In the genomic region with DNA sequence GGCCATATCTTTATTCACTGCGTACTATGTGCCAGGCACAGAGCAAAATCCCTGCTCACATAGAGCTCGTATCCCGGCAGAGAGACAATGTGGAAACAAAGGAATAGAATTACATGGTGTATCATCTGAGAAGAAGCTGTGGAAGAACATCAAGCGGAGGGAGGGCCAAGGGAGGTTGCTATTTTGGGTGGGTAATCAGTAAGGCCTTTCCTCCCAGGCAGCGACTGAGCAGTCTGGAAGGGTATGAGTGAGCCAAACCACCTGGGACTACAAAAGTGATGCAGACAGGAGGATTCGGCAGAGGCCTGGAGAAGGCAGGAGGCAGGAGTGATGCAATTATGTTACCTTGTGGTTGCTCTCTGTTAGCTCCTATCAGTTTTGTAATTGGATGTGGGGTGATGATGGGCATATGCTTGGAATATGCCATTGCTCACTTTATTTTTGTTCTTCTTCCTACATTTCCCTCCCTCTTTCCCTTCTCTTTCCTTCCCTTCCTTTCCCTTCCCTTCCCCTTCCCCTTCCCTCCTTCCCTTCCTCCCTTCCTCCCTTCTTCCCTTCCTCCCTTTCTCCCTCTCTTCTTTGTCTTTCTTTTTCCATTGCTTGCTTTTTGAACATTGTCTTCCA, we compare ENCODE assay signal across 16 cellular contexts.
DNase-seq lines count a peak whose midpoint lies in the region; ATAC-seq and TF ChIP-seq lines count a peak whose summit lies in the region.
"Had no signal": no experiment of that assay in that cellular context is flagged by ENCODE, and none has a peak within 500 bp of the region (broad histone marks: within the 10 kb centered on the region; RNA-seq: fewer than 3 reads in every experiment).

No MANE protein-coding gene starts in this region.

- ATAC-seq in HG03432 (IDR thresholded peaks at IDR 0.05; ENCODE audit: unreplicated experiment): no peak
- ATAC-seq in GM21515 (IDR thresholded peaks at IDR 0.05; ENCODE audit: unreplicated experiment): no peak

- H3K36me3 Mint-ChIP-seq in activated T-cell treated with anti-CD3 and anti-CD28 coated beads, Interleukin-2, amount 50 U/mL, for 24 hours (ENCODE audit: low read depth): peaks cover 27% of the 10 kb centered on the region

- H3K4me3 Mint-ChIP-seq in activated T-cell treated with anti-CD3 and anti-CD28 coated beads, Interleukin-2, amount 50 U/mL, for 24 hours: no peak overlapping the region
- H3K4me3 Mint-ChIP-seq: activated naive CD8-positive, alpha-beta T cell treated with anti-CD3 and anti-CD28 coated beads for 36 hours had no signal

- H3K36me3 ChIP-seq in fibroblast of lung (ENCODE audit: control insufficient read depth, insufficient read depth, low read length) (no peaks in the 10 kb centered on the region), osteoblast (ENCODE audit: insufficient read depth, low read length) (no peaks in the 10 kb centered on the region)
- H3K36me3 ChIP-seq: tibial artery had no signal

- no peaks in the 10 kb centered on the region for H3K4me1 Mint-ChIP-seq in activated T-cell treated with anti-CD3 and anti-CD28 coated beads, Interleukin-2, amount 50 U/mL, for 24 hours (ENCODE audit: low read depth)
- H3K4me1 Mint-ChIP-seq: activated naive CD8-positive, alpha-beta T cell treated with anti-CD3 and anti-CD28 coated beads for 36 hours had no signal

- H3K9me3 Mint-ChIP-seq in activated T-cell treated with anti-CD3 and anti-CD28 coated beads, Interleukin-2, amount 50 U/mL, for 24 hours: no peaks in the 10 kb centered on the region

- H3K4me2 ChIP-seq in fibroblast of lung (ENCODE audit: extremely low read depth, insufficient read depth, low read length) (no peak overlapping the region), osteoblast (ENCODE audit: insufficient read depth, low read length) (peak overlapping the region; percentile 74)
- H3K4me2 ChIP-seq: hepatocyte had no signal

- TF ChIP-seq CTCF in fibroblast of lung (conservative IDR thresholded peaks at IDR 0.05 in 1 of 2, IDR thresholded peaks at IDR 0.05 in 1 of 2; ENCODE audit: low read depth in 1 of 2, low read length in 2 of 2) (no peak), osteoblast (IDR thresholded peaks at IDR 0.05; ENCODE audit: extremely low read depth, low read depth, low read length) (no peak)

- no peak overlapping the region for H3K4me3 ChIP-seq in fibroblast of lung (replicated peaks in 1 of 4; ENCODE audit: control extremely low read depth in 1 of 4, insufficient read depth in 1 of 4, low read depth in 3 of 4, low read length in 4 of 4)
- H3K4me3 ChIP-seq in osteoblast (ENCODE audit: insufficient read depth, low read length): no peak overlapping the region
- H3K4me3 ChIP-seq: hepatocyte, tibial artery had no signal

- H3K4me1 ChIP-seq in fibroblast of lung (ENCODE audit: control insufficient read depth, extremely low read depth, insufficient read depth, low read length) (no peaks in the 10 kb centered on the region), osteoblast (ENCODE audit: insufficient read depth, low read length) (peaks cover 13% of the 10 kb centered on the region)
- H3K4me1 ChIP-seq: tibial artery had no signal

- no peak overlapping the region for H3K9ac ChIP-seq in fibroblast of lung (ENCODE audit: insufficient read depth, low read length)

- H4K20me1 ChIP-seq in fibroblast of lung (ENCODE audit: control insufficient read depth, extremely low read depth, insufficient read depth, low read length) (no peaks in the 10 kb centered on the region), osteoblast (ENCODE audit: insufficient read depth, low read length) (no peaks in the 10 kb centered on the region)

- H3K27me3 Mint-ChIP-seq in activated T-cell treated with anti-CD3 and anti-CD28 coated beads, Interleukin-2, amount 50 U/mL, for 24 hours: no peaks in the 10 kb centered on the region
- H3K27me3 Mint-ChIP-seq: activated naive CD8-positive, alpha-beta T cell treated with anti-CD3 and anti-CD28 coated beads for 36 hours had no signal

- H3K27ac Mint-ChIP-seq in activated T-cell treated with anti-CD3 and anti-CD28 coated beads, Interleukin-2, amount 50 U/mL, for 24 hours: peak overlapping the region; percentile 7
- H3K27ac Mint-ChIP-seq: activated naive CD8-positive, alpha-beta T cell treated with anti-CD3 and anti-CD28 coated beads for 36 hours had no signal

- no peak overlapping the region for H2AFZ ChIP-seq in fibroblast of lung (ENCODE audit: low read length)
- no peak overlapping the region for H2AFZ ChIP-seq in osteoblast (ENCODE audit: low read length)
- H2AFZ ChIP-seq: hepatocyte had no signal

- no peak overlapping the region for H3K27ac ChIP-seq in fibroblast of lung (ENCODE audit: insufficient read depth, low read length)
- H3K27ac ChIP-seq in osteoblast (ENCODE audit: low read depth, low read length): no peak overlapping the region
- H3K27ac ChIP-seq: hepatocyte, tibial artery had no signal

- H3K27me3 ChIP-seq in fibroblast of lung (ENCODE audit: control insufficient read depth, insufficient read depth, low read length): no peaks in the 10 kb centered on the region
- no peaks in the 10 kb centered on the region for H3K27me3 ChIP-seq in osteoblast (ENCODE audit: insufficient read depth, low read length)
- H3K27me3 ChIP-seq: hepatocyte, tibial artery had no signal

- DNase-seq in activated T-cell treated with anti-CD3 and anti-CD28 coated beads, Interleukin-2, amount 50 U/mL, for 24 hours: no peak
- DNase-seq in activated T-cell treated with anti-CD3 and anti-CD28 coated beads, Interleukin-2, amount 50 U/mL, for 48 hours: no peak
- DNase-seq in NAMALWA (ENCODE audit: low spot score) (peak; percentile 10), fibroblast of lung (ENCODE audit: low read depth in 2 of 2) (peak; percentile 29 to 60), osteoblast (ENCODE audit: insufficient read length, low spot score, missing footprints) (no peak), ureter (ENCODE audit: low spot score) (no peak)
- DNase-seq: activated CD8-positive, alpha-beta memory T cell treated with anti-CD3 and anti-CD28 coated beads, Interleukin-2, amount 50 U/mL, for 4 hours; activated naive CD8-positive, alpha-beta T cell treated with anti-CD3 and anti-CD28 coated beads for 36 hours; cerebellar nuclear complex; DMS153; NCI-H2029; stimulated activated CD4-positive, alpha-beta T cell treated with anti-CD3 and anti-CD28 coated beads, Interleukin-2, amount 100 ng/mL, for 24 hours; tibial artery had no signal

- no peaks in the 10 kb centered on the region for H3K9me3 ChIP-seq in fibroblast of lung (ENCODE audit: control insufficient read depth, insufficient read depth, low read depth, low read length)
- no peaks in the 10 kb centered on the region for H3K9me3 ChIP-seq in osteoblast (ENCODE audit: low read depth, low read length)
- H3K9me3 ChIP-seq: tibial artery had no signal

- no peaks in the 10 kb centered on the region for H3K79me2 ChIP-seq in fibroblast of lung (ENCODE audit: control insufficient read depth, insufficient read depth, low read length)
- H3K79me2 ChIP-seq in osteoblast (ENCODE audit: insufficient read depth, low read length): no peaks in the 10 kb centered on the region
- H3K79me2 ChIP-seq: hepatocyte had no signal

Comparison
In these comparisons a context has a peak if more than half of its experiments do, and no peak if none do; other contexts are left out.
1. DNase-seq: peak in NAMALWA (single experiment) and fibroblast of lung (2 of 2); none in activated T-cell treated with anti-CD3 and anti-CD28 coated beads, Interleukin-2, amount 50 U/mL, for 24 hours (single experiment), activated T-cell treated with anti-CD3 and anti-CD28 coated beads, Interleukin-2, amount 50 U/mL, for 48 hours (0 of 2), osteoblast (single experiment) and ureter (single experiment).